Comparison of ENCODE assay signal across 8 cellular contexts in genomic region chr19:12668937-12669271, GRCh38. TPM values are rescaled to one million over a fixed set of nuclear protein-coding genes. Genes with fewer than 3 reads are reported as not detected.
A peak's percentile ranks its signal among the peaks of the same experiment; 100 is the strongest.
DNase-seq lines count a peak whose midpoint lies in the region; ATAC-seq, FAIRE-seq and TF ChIP-seq lines count a peak whose summit lies in the region.

No MANE protein-coding gene starts in this region.

- H3K9me3 ChIP-seq in WERI-Rb-1 (ENCODE audit: severe bottlenecking) (no peaks in the 10 kb centered on the region), mammary epithelial cell (replicated peaks; ENCODE audit: insufficient read depth, low read length) (no peaks in the 10 kb centered on the region), kidney (ENCODE audit: control insufficient read depth in 1 of 2, low read length in 2 of 2) (no peaks in the 10 kb centered on the region)

- ATAC-seq in HG02943 (IDR thresholded peaks at IDR 0.05; ENCODE audit: low read depth, unreplicated experiment), result peak; percentile 11

- H3K36me3 ChIP-seq in WERI-Rb-1 (peaks cover 55% of the 10 kb centered on the region), mammary epithelial cell (ENCODE audit: insufficient read depth, low read length) (no peaks in the 10 kb centered on the region), kidney (ENCODE audit: control insufficient read depth in 1 of 2, insufficient read depth in 2 of 2, low read length in 2 of 2) (peaks cover 2 to 6% of the 10 kb centered on the region in 2 donors)

- intact Hi-C loops in mammary epithelial cell (cut with micrococcal nuclease) (loop anchor here (1.0 to 5.0 kb wide), 3 partner anchors 57 to 782 kb away; partner anchors contain the start of genes ZNF490, ZNF69 and ZNF791), kidney (cut with DNase I) (no loop called here)

- in situ Hi-C loops in mammary epithelial cell (cut with MboI; ENCODE audit: low sequenced_read_pairs in 2 of 2), result no loop called here

- peaks cover 53% of the 10 kb centered on the region for H3K79me2 ChIP-seq in mammary epithelial cell (ENCODE audit: insufficient read depth, low read length)

- DNase-seq in AG08395 (ENCODE audit: low spot score) (peak; percentile 63), WERI-Rb-1 (peak; percentile 55), mammary epithelial cell (peak; percentile 67), kidney (peak; percentile 87), NCI-H1436 (lab: John Stamatoyannopoulos, UW) (no peak), NCI-H187 (lab: John Stamatoyannopoulos, UW) (no peak)
- peak; percentile 43 to 60 (median 44) for DNase-seq in stimulated activated CD4-positive, alpha-beta T cell treated with anti-CD3 and anti-CD28 coated beads, Interleukin-12 subunit alpha, Interleukin-12 subunit beta, amount 100 ng/mL, for 48 hours (ENCODE audit: low read depth in 2 of 3, low spot score in 1 of 3)

- FAIRE-seq in kidney (lab: Jason Lieb, UNC), result no peak

- H3K27ac ChIP-seq in WERI-Rb-1, result peak overlapping the region; percentile 98
- H3K27ac ChIP-seq in mammary epithelial cell (ENCODE audit: insufficient read depth, low read depth, low read length), result peak overlapping the region; percentile 96
- H3K27ac ChIP-seq in kidney (ENCODE audit: low read depth in 2 of 2, low read length in 2 of 2), result peak overlapping the region; percentile 97 to 99

- whole genome bisulfite sequencing in mammary epithelial cell (ENCODE audit: low coverage, missing lambda C conversion rate), result 0% methylated on average over 6 of the region's 24 CpGs

- no TSS peak for BruUV-seq in mammary epithelial cell (replicated peaks; lab: Mats Ljungman, UMichigan)

- no peaks in the 10 kb centered on the region for H3K27me3 ChIP-seq in WERI-Rb-1 (ENCODE audit: insufficient read depth, low read depth, severe bottlenecking)
- H3K27me3 ChIP-seq in mammary epithelial cell (ENCODE audit: insufficient read depth, low read length), result no peaks in the 10 kb centered on the region

- dilution Hi-C loops in mammary epithelial cell (cut with HindIII; ENCODE audit: low sequenced_read_pairs), result no loop called here

- H2AFZ ChIP-seq in mammary epithelial cell (ENCODE audit: low read depth, low read length), result peak overlapping the region; percentile 94

- H3K4me2 ChIP-seq in mammary epithelial cell (ENCODE audit: insufficient read depth, low read depth, low read length), result peak overlapping the region; percentile 81

- H4K20me1 ChIP-seq in mammary epithelial cell (ENCODE audit: insufficient read depth, low read length), result no peaks in the 10 kb centered on the region

- CTCF ChIA-PET in mammary epithelial cell (lab: Charles Lee; ENCODE audit: low non-redundant PET), result interaction anchor here (0.5 kb wide), 1 partner anchor 101 kb away, joined by 3 read pairs; no protein-coding TSS in a partner anchor

- H3K4me1 ChIP-seq in mammary epithelial cell (ENCODE audit: insufficient read depth, low read length), result peaks cover 34% of the 10 kb centered on the region
- peaks cover 18 to 29% of the 10 kb centered on the region in 2 donors for H3K4me1 ChIP-seq in kidney (ENCODE audit: control insufficient read depth in 1 of 2, insufficient read depth in 1 of 2, low read depth in 1 of 2, low read length in 2 of 2)

- TF ChIP-seq CTCF in WERI-Rb-1 (IDR thresholded peaks at IDR 0.05; ENCODE audit: low read depth, low read length), result no peak
- TF ChIP-seq CTCF in mammary epithelial cell (conservative IDR thresholded peaks at IDR 0.05 in 1 of 2, IDR thresholded peaks at IDR 0.05 in 1 of 2; ENCODE audit: extremely low read depth in 1 of 2, insufficient read depth in 1 of 2, low read depth in 1 of 2, low read length in 2 of 2), result no peak
- TF ChIP-seq CTCF in kidney (IDR thresholded peaks at IDR 0.05; ENCODE audit: borderline replicate concordance, extremely low read depth, insufficient read depth), result no peak

- peak overlapping the region; percentile 90 for H3K9ac ChIP-seq in mammary epithelial cell (ENCODE audit: insufficient read depth, low read length)
- peak overlapping the region; percentile 85 to 91 for H3K9ac ChIP-seq in kidney (ENCODE audit: low read length in 2 of 2)

- H3K4me3 ChIP-seq in WERI-Rb-1 (ENCODE audit: low read depth, low read length), result peak overlapping the region; percentile 88
- peak overlapping the region; percentile 69 to 87 (median 86) for H3K4me3 ChIP-seq in mammary epithelial cell (replicated peaks in 1 of 3; ENCODE audit: insufficient read depth in 1 of 3, low read depth in 2 of 3, low read length in 3 of 3)
- peak overlapping the region; percentile 77 to 84 for H3K4me3 ChIP-seq in kidney (ENCODE audit: low read length in 2 of 2)

RNA-seq across cellular contexts. Expression of gene WDR83, which starts 2.3 kb away (rescaled TPM):
- total RNA-seq in mammary epithelial cell (1 to 10 TPM; 6.7 to 8.1 TPM), kidney (10.5 TPM)
- polyA plus RNA-seq in mammary epithelial cell (8.2 TPM), kidney (ENCODE audit: insufficient read depth, low read depth, low replicate concordance) (21.2 TPM)
- polyA minus RNA-seq in mammary epithelial cell, result 6.0 TPM

RNA-seq across cellular contexts. Expression of gene MAN2B1, which starts 2.4 kb away (rescaled TPM):
- total RNA-seq in mammary epithelial cell, result 10 to 100 TPM; 36.3 to 57.2 TPM
- polyA plus RNA-seq in mammary epithelial cell, result 28.3 TPM
- 60.4 TPM for polyA minus RNA-seq in mammary epithelial cell
- 90.5 TPM for total RNA-seq in kidney
- polyA plus RNA-seq in kidney (ENCODE audit: insufficient read depth, low read depth, low replicate concordance), result 63.9 TPM

RNA-seq across cellular contexts. Expression of gene DHPS, which starts 12.8 kb away (rescaled TPM):
- total RNA-seq in mammary epithelial cell, result 10 to 100 TPM; 46.5 to 73.8 TPM
- 69.0 TPM for polyA plus RNA-seq in mammary epithelial cell
- polyA minus RNA-seq in mammary epithelial cell, result 86.4 TPM
- total RNA-seq in kidney, result 75.9 TPM
- 61.3 TPM for polyA plus RNA-seq in kidney (ENCODE audit: insufficient read depth, low read depth, low replicate concordance)

RNA-seq across cellular contexts. Expression of gene GNG14, which starts 18.9 kb away (rescaled TPM):
- not detected for total RNA-seq in mammary epithelial cell
- not detected for polyA plus RNA-seq in mammary epithelial cell
- polyA minus RNA-seq in mammary epithelial cell, result not detected
- total RNA-seq in kidney, result not detected
- polyA plus RNA-seq in kidney (ENCODE audit: insufficient read depth, low read depth, low replicate concordance), result not detected

RNA-seq across cellular contexts. Expression of gene FBXW9, which starts 27.5 kb away (rescaled TPM):
- total RNA-seq in mammary epithelial cell, result 10 to 100 TPM; 13.7 to 14.8 TPM
- polyA plus RNA-seq in mammary epithelial cell, result 14.4 TPM
- polyA minus RNA-seq in mammary epithelial cell, result 6.5 TPM
- total RNA-seq in kidney, result 11.4 TPM
- polyA plus RNA-seq in kidney (ENCODE audit: insufficient read depth, low read depth, low replicate concordance), result 14.9 TPM

Comparison
In these comparisons a context has a peak if more than half of its experiments do, and no peak if none do; other contexts are left out.
1. DNase-seq: peak in AG08395 (single experiment), WERI-Rb-1 (single experiment), mammary epithelial cell (single experiment), kidney (single experiment) and stimulated activated CD4-positive, alpha-beta T cell treated with anti-CD3 and anti-CD28 coated beads, Interleukin-12 subunit alpha, Interleukin-12 subunit beta, amount 100 ng/mL, for 48 hours (3 of 3); none in NCI-H1436 (single experiment) and NCI-H187 (0 of 2).
2. Peak in every context shown above with its lines, with median percentiles within 50 percentile points of each other: H3K27ac ChIP-seq and H3K4me3 ChIP-seq.